ENCODE assay signal across 6 cellular contexts in genomic region chr17:63984651-63985386, GRCh38. TPM values are rescaled to one million over a fixed set of nuclear protein-coding genes. Genes with fewer than 3 reads are reported as not detected.
DNase-seq lines count a peak whose midpoint lies in the region; ATAC-seq lines count a peak whose summit lies in the region.

No MANE protein-coding gene starts in this region.

- peaks cover 4 to 12% (median 4%) of the 10 kb centered on the region in 3 donors for H3K9me3 Mint-ChIP-seq in T-cell

- H3K4me1 Mint-ChIP-seq in T-cell = peaks cover 18 to 27% (median 18%) of the 10 kb centered on the region in 3 donors

- CTCF ChIA-PET in T-cell (lab: Charles Lee) = interaction anchor here in 1 of 2 donors (1.0 kb wide), 1 partner anchor 42 kb away, joined by 5 read pairs; no protein-coding TSS in a partner anchor

- ATAC-seq in T-cell (replicated peaks in 1 of 4) = peak; percentile 87 to 95 (median 91)
- ATAC-seq in GM21723 (IDR thresholded peaks at IDR 0.05; ENCODE audit: unreplicated experiment) = no peak

- POLR2A ChIA-PET in T-cell (lab: Charles Lee) = interaction anchor here (0.6 kb wide), 3 partner anchors 18 to 159 kb away, joined by 4 to 7 read pairs (median 6); no protein-coding TSS in a partner anchor

- no peak overlapping the region for H3K4me3 Mint-ChIP-seq in T-cell

- H3K36me3 Mint-ChIP-seq in T-cell = no peaks in the 10 kb centered on the region

- H3K27ac ChIP-seq in epithelial cell of prostate = no peak overlapping the region

- peak; percentile 5 for DNase-seq in COLO668 (lab: John Stamatoyannopoulos, UW; ENCODE audit: unreplicated experiment)
- peak in 29 of 34 experiments; percentile 10 to 67 (median 51) for DNase-seq in T-cell
- peak; percentile 62 for DNase-seq in epithelial cell of prostate (ENCODE audit: low read depth, low spot score)
- peak; percentile 34 to 50 for DNase-seq in stimulated activated CD4-positive, alpha-beta T cell treated with anti-CD3 and anti-CD28 coated beads, Interleukin-2, amount 100 ng/mL, for 48 hours
- no peak for DNase-seq in SKM-1 treated with dmso at 0.1 percent for 144 hours (lab: John Stamatoyannopoulos, UW; ENCODE audit: unreplicated experiment)

- H3K27ac Mint-ChIP-seq in T-cell = peak overlapping the region; percentile 71 to 86

- H3K27me3 Mint-ChIP-seq in T-cell = no peaks in the 10 kb centered on the region

RNA-seq across cellular contexts. Expression of gene SCN4A, which starts 12.1 kb away (rescaled TPM):
- total RNA-seq in T-cell = under 1 TPM in 3 of 5 donors, not detected in 2; 0.13 to 0.18 (median 0.13) TPM

RNA-seq across cellular contexts. Expression of gene PRR29, which starts 13.3 kb away (rescaled TPM):
- total RNA-seq in T-cell = 1 to 10 TPM in 3 of 5 donors, under 1 TPM in 2; 0.50 to 1.9 (median 1.1) TPM

RNA-seq across cellular contexts. Expression of gene ICAM2, which starts 35.6 kb away (rescaled TPM):
- total RNA-seq in T-cell = 100 to 1,000 TPM in 3 of 5 donors, 10 to 100 TPM in 2; 69.6 to 132 (median 116) TPM

RNA-seq across cellular contexts. Expression of gene CD79B, which starts 52.7 kb away (rescaled TPM):
- total RNA-seq in T-cell = 10 to 100 TPM; 13.4 to 53.1 (median 27.7) TPM
